ENCODE assay signal across 1 cellular context in the genomic region with DNA sequence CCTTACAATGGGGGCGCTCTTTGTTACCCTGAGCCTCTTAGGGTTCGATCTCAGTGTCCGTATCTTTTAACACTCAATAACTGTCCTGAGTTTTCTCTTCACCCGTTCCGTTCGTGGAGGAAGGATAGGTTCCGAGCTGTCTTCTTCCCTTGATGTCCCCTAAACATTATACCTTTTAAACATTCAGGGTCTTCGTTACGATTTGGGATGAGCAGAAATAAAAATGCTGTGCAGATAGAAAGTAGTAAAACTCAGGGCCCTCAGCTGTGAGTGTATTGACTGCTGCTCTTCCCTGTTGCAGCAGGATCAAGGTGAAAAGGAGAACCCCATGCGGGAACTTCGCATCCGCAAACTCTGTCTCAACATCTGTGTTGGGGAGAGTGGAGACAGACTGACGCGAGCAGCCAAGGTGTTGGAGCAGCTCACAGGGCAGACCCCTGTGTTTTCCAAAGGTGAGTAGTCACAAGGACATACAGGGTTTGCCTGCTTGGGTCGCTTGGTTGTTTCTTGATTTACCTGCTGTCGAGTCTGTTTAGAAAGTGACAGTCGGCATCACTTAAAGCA.
TF ChIP-seq lines count a peak whose summit lies in the region.

No MANE protein-coding gene starts in this region.

TF ChIP-seq in liver, 16 proteins besides CTCF, POLR2A, EP300 and RAD21 (continued from another document):
- TF ChIP-seq EGR1 (IDR thresholded peaks at IDR 0.05; ENCODE audit: low read depth in 2 of 2) (no peak), HNF4A (conservative IDR thresholded peaks at IDR 0.05) (no peak)
